1 cellular context compared by ENCODE assay signal in the genomic region with DNA sequence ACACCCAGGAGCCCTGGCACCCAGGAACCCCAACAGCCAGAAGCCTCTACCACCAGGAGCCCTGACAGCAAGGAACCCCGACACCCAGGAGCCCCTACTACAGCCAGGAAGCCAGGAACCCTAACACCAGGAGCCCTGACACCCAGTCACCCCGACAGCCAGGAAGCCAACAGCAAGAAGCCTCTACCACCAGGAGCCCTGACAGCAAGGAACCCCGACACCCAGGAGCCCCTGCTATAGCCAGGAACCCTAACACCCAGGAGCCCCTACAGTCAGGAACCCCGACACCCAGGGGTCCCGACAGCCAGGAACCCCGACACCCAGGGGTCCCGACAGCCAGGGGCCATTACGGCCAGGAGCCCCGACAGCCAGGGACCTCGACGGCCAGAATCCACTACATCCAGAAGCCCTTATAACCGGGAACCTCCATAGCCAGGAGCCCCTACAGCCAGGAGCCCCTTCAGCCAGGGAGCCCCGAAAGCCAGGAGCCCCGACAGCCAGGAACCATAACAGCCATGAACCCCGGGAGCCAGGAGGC.
TF ChIP-seq lines count a peak whose summit lies in the region.

No MANE protein-coding gene starts in this region.

TF ChIP-seq in GM23338, 12 proteins besides CTCF, POLR2A, EP300 and RAD21:
- TF ChIP-seq, protein P1, sequence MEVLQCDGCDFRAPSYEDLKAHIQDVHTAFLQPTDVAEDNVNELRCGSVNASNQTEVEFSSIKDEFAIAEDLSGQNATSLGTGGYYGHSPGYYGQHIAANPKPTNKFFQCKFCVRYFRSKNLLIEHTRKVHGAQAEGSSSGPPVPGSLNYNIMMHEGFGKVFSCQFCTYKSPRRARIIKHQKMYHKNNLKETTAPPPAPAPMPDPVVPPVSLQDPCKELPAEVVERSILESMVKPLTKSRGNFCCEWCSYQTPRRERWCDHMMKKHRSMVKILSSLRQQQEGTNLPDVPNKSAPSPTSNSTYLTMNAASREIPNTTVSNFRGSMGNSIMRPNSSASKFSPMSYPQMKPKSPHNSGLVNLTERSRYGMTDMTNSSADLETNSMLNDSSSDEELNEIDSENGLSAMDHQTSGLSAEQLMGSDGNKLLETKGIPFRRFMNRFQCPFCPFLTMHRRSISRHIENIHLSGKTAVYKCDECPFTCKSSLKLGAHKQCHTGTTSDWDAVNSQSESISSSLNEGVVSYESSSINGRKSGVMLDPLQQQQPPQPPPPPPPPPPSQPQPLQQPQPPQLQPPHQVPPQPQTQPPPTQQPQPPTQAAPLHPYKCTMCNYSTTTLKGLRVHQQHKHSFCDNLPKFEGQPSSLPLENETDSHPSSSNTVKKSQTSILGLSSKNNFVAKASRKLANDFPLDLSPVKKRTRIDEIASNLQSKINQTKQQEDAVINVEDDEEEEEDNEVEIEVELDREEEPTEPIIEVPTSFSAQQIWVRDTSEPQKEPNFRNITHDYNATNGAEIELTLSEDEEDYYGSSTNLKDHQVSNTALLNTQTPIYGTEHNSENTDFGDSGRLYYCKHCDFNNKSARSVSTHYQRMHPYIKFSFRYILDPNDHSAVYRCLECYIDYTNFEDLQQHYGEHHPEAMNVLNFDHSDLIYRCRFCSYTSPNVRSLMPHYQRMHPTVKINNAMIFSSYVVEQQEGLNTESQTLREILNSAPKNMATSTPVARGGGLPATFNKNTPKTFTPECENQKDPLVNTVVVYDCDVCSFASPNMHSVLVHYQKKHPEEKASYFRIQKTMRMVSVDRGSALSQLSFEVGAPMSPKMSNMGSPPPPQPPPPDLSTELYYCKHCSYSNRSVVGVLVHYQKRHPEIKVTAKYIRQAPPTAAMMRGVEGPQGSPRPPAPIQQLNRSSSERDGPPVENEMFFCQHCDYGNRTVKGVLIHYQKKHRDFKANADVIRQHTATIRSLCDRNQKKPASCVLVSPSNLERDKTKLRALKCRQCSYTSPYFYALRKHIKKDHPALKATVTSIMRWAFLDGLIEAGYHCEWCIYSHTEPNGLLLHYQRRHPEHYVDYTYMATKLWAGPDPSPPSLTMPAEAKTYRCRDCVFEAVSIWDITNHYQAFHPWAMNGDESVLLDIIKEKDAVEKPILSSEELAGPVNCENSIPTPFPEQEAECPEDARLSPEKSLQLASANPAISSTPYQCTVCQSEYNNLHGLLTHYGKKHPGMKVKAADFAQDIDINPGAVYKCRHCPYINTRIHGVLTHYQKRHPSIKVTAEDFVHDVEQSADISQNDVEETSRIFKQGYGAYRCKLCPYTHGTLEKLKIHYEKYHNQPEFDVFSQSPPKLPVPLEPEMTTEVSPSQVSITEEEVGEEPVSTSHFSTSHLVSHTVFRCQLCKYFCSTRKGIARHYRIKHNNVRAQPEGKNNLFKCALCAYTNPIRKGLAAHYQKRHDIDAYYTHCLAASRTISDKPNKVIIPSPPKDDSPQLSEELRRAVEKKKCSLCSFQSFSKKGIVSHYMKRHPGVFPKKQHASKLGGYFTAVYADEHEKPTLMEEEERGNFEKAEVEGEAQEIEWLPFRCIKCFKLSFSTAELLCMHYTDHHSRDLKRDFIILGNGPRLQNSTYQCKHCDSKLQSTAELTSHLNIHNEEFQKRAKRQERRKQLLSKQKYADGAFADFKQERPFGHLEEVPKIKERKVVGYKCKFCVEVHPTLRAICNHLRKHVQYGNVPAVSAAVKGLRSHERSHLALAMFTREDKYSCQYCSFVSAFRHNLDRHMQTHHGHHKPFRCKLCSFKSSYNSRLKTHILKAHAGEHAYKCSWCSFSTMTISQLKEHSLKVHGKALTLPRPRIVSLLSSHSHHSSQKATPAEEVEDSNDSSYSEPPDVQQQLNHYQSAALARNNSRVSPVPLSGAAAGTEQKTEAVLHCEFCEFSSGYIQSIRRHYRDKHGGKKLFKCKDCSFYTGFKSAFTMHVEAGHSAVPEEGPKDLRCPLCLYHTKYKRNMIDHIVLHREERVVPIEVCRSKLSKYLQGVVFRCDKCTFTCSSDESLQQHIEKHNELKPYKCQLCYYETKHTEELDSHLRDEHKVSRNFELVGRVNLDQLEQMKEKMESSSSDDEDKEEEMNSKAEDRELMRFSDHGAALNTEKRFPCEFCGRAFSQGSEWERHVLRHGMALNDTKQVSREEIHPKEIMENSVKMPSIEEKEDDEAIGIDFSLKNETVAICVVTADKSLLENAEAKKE (CRISPR knock-in tag; IDR thresholded peaks at IDR 0.05) = no peak
- no peak for TF ChIP-seq JUNB (IDR thresholded peaks at IDR 0.05; ENCODE audit: unreplicated experiment)
- TF ChIP-seq, protein P2, sequence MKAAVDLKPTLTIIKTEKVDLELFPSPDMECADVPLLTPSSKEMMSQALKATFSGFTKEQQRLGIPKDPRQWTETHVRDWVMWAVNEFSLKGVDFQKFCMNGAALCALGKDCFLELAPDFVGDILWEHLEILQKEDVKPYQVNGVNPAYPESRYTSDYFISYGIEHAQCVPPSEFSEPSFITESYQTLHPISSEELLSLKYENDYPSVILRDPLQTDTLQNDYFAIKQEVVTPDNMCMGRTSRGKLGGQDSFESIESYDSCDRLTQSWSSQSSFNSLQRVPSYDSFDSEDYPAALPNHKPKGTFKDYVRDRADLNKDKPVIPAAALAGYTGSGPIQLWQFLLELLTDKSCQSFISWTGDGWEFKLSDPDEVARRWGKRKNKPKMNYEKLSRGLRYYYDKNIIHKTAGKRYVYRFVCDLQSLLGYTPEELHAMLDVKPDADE (IDR thresholded peaks at IDR 0.05) = no peak
- TF ChIP-seq STAT1 (IDR thresholded peaks at IDR 0.05; ENCODE audit: unreplicated experiment) = no peak
- TF ChIP-seq ZNF114 (CRISPR knock-in tag; IDR thresholded peaks at IDR 0.05) = no peak
- TF ChIP-seq POLR2AphosphoS5 (IDR thresholded peaks at IDR 0.05; ENCODE audit: low read depth) = no peak
- TF ChIP-seq EZH2phosphoT487 (IDR thresholded peaks at IDR 0.05; ENCODE audit: unreplicated experiment) = no peak
- no peak for TF ChIP-seq ZNF331 (CRISPR knock-in tag; IDR thresholded peaks at IDR 0.05; ENCODE audit: low read depth)
- TF ChIP-seq CREB1 (CRISPR knock-in tag; IDR thresholded peaks at IDR 0.05; ENCODE audit: low read depth) = no peak
